Comparison of ENCODE assay signal across 1 cellular context in genomic region chr13:45325806-45326205, GRCh38.
TF ChIP-seq lines count a peak whose summit lies in the region.

No MANE protein-coding gene starts in this region.

TF ChIP-seq in K562, 482 proteins besides CTCF, POLR2A, EP300 and RAD21 (continued from another document):
- TF ChIP-seq ATF3 (IDR thresholded peaks at IDR 0.05), result peak; percentile 39; the same call in 1 of the 2 replicates
- TF ChIP-seq ATF3 (CRISPR knock-in tag; conservative IDR thresholded peaks at IDR 0.05), result no peak
- TF ChIP-seq TFAM (CRISPR knock-in tag; conservative IDR thresholded peaks at IDR 0.05), result no peak
- no peak for TF ChIP-seq MEF2D (tag; conservative IDR thresholded peaks at IDR 0.05; ENCODE audit: low read depth)
- TF ChIP-seq FOSL1 (tag; conservative IDR thresholded peaks at IDR 0.05), result peak; percentile 67; the same call in 1 of the 2 replicates
- TF ChIP-seq JUND (IDR thresholded peaks at IDR 0.05; ENCODE audit: borderline replicate concordance, low read depth, low read length), result no peak
- TF ChIP-seq JUND (tag; IDR thresholded peaks at IDR 0.05; ENCODE audit: borderline replicate concordance, low read depth, low read length), result peak; percentile 36; the same call in 1 of the 3 replicates
- TF ChIP-seq NFIX (CRISPR knock-in tag; IDR thresholded peaks at IDR 0.05; ENCODE audit: low read depth), result no peak
- TF ChIP-seq HES1 (IDR thresholded peaks at IDR 0.05; ENCODE audit: low read depth), result no peak
- TF ChIP-seq CTBP1 (IDR thresholded peaks at IDR 0.05; ENCODE audit: borderline replicate concordance), result no peak
- no peak for TF ChIP-seq PHF8 (IDR thresholded peaks at IDR 0.05; ENCODE audit: borderline replicate concordance, low read length)
- TF ChIP-seq NR3C1 (CRISPR knock-in tag; IDR thresholded peaks at IDR 0.05), result no peak
- TF ChIP-seq ZNF280A (IDR thresholded peaks at IDR 0.05; ENCODE audit: low read depth, partially characterized antibody), result no peak
- no peak for TF ChIP-seq MLX (CRISPR knock-in tag; conservative IDR thresholded peaks at IDR 0.05)
- no peak for TF ChIP-seq TEAD1 (CRISPR knock-in tag; IDR thresholded peaks at IDR 0.05)
- TF ChIP-seq HDGF (IDR thresholded peaks at IDR 0.05), result no peak
- no peak for TF ChIP-seq ZNF695 (CRISPR knock-in tag; IDR thresholded peaks at IDR 0.05)
- TF ChIP-seq ELF4 (CRISPR knock-in tag; IDR thresholded peaks at IDR 0.05), result no peak
- no peak for TF ChIP-seq ZNF696 (CRISPR knock-in tag; conservative IDR thresholded peaks at IDR 0.05)
- TF ChIP-seq PKNOX1 (IDR thresholded peaks at IDR 0.05), result peak; percentile 40
- TF ChIP-seq ELF2 (CRISPR knock-in tag; IDR thresholded peaks at IDR 0.05), result no peak
- TF ChIP-seq THRAP3 (IDR thresholded peaks at IDR 0.05; ENCODE audit: borderline replicate concordance), result no peak
- TF ChIP-seq RAD51 (IDR thresholded peaks at IDR 0.05; ENCODE audit: borderline replicate concordance, low read depth), result no peak
- TF ChIP-seq HOXB6 (CRISPR knock-in tag; IDR thresholded peaks at IDR 0.05; ENCODE audit: borderline replicate concordance), result no peak
- TF ChIP-seq BRF2 (IDR thresholded peaks at IDR 0.05; ENCODE audit: borderline replicate concordance, insufficient read depth, insufficient read length), result no peak
